23 cellular contexts compared by ENCODE assay signal in the genomic region with DNA sequence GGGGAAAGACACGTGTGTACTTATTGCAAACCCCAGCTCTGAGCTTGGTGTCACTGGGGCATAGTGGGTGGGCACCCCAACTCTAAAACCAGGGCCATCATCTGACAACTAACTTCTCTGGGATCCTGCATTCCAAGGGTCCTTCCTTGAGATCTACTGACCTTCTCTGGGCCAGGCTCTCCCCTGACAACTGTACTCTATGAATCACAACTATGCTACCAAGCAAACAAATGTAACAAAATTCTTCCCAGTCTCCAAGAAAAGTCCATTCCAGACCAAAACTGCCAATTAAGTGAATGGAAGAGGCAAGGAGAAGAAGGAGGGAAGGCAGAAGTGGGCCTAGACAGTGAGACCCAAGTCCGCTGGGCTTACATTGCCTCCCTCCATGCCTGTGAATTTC. TPM values are rescaled to one million over a fixed set of nuclear protein-coding genes. Genes with fewer than 3 reads are reported as not detected.
"Had no signal": no experiment of that assay in that cellular context is flagged by ENCODE, and none has a peak within 500 bp of the region (broad histone marks: within the 10 kb centered on the region; RNA-seq: fewer than 3 reads in every experiment).

No MANE protein-coding gene starts in this region.

- H3K36me3 ChIP-seq: brain microvascular endothelial cell, colonic mucosa, neutrophil, thoracic aorta had no signal

- H3K27ac ChIP-seq: brain microvascular endothelial cell, colonic mucosa, neutrophil, spleen, thoracic aorta had no signal

- H3K4me3 ChIP-seq: colonic mucosa, spleen, thoracic aorta had no signal

- H3K9me3 ChIP-seq: colonic mucosa, neutrophil, spleen, thoracic aorta had no signal

- H3K9me3 Mint-ChIP-seq: activated CD4-positive, alpha-beta T cell treated with anti-CD3 and anti-CD28 coated beads, Interleukin-2, amount 10 ng/mL, durations not matched to agents 7 days and 5 days; activated naive CD4-positive, alpha-beta T cell treated with anti-CD3 and anti-CD28 coated beads, Interleukin-2, amount 10 ng/mL, durations not matched to agents 7 days and 5 days; activated naive CD8-positive, alpha-beta T cell treated with anti-CD3 and anti-CD28 coated beads, Interleukin-2, amount 50 U/mL, for 24 hours; activated T-cell treated with anti-CD3 and anti-CD28 coated beads, Interleukin-2, amount 50 U/mL, for 4 hours; central memory CD8-positive, alpha-beta T cell; immature natural killer cell; naive thymus-derived CD8-positive, alpha-beta T cell; stimulated activated naive B cell treated with anti-CD40 and anti-IgM and Interleukin-4, amounts not matched to agents 10 μg/mL and 1 μg/mL and 100 μg/mL, for 72 hours had no signal

- ATAC-seq: activated CD8-positive, alpha-beta T cell treated with anti-CD3 and anti-CD28 coated beads, Interleukin-2, amount 10 ng/mL, durations not matched to agents 7 days and 5 days; activated naive CD8-positive, alpha-beta T cell treated with anti-CD3 and anti-CD28 coated beads, Interleukin-2, amount 50 U/mL, for 24 hours; activated T-cell treated with anti-CD3 and anti-CD28 coated beads, Interleukin-2, amount 50 U/mL, for 4 hours; naive thymus-derived CD8-positive, alpha-beta T cell; stimulated activated naive B cell treated with anti-CD40 and anti-IgM and Interleukin-4, amounts not matched to agents 10 μg/mL and 1 μg/mL and 100 μg/mL, for 72 hours had no signal

- H3K4me3 Mint-ChIP-seq: activated CD4-positive, alpha-beta T cell treated with anti-CD3 and anti-CD28 coated beads, Interleukin-2, amount 10 ng/mL, durations not matched to agents 7 days and 5 days; activated CD8-positive, alpha-beta T cell treated with anti-CD3 and anti-CD28 coated beads, Interleukin-2, amount 10 ng/mL, durations not matched to agents 7 days and 5 days; activated naive CD4-positive, alpha-beta T cell treated with anti-CD3 and anti-CD28 coated beads, Interleukin-2, amount 10 ng/mL, durations not matched to agents 7 days and 5 days; activated naive CD8-positive, alpha-beta T cell treated with anti-CD3 and anti-CD28 coated beads, Interleukin-2, amount 50 U/mL, for 24 hours; activated T-cell treated with anti-CD3 and anti-CD28 coated beads, Interleukin-2, amount 50 U/mL, for 4 hours; central memory CD8-positive, alpha-beta T cell; immature natural killer cell; naive thymus-derived CD8-positive, alpha-beta T cell; stimulated activated naive B cell treated with anti-CD40 and anti-IgM and Interleukin-4, amounts not matched to agents 10 μg/mL and 1 μg/mL and 100 μg/mL, for 72 hours had no signal

- H3K4me1 ChIP-seq: colonic mucosa had no signal

- FAIRE-seq: endometrium, frontal cortex had no signal

- DNase-seq: activated CD4-positive, alpha-beta T cell treated with anti-CD3 and anti-CD28 coated beads, Interleukin-2, amount 10 ng/mL, durations not matched to agents 7 days and 5 days; activated CD4-positive, CD25-positive, alpha-beta regulatory T cell; activated CD8-positive, alpha-beta memory T cell treated with anti-CD3 and anti-CD28 coated beads, Interleukin-2, amount 50 U/mL, for 4 hours; activated CD8-positive, alpha-beta T cell treated with anti-CD3 and anti-CD28 coated beads, Interleukin-2, amount 10 ng/mL, durations not matched to agents 7 days and 5 days; activated effector memory CD4-positive, alpha-beta T cell treated with Interleukin-2 at 50 U/mL for 16 hours; activated naive CD4-positive, alpha-beta T cell treated with anti-CD3 and anti-CD28 coated beads, Interleukin-2, amount 10 ng/mL, durations not matched to agents 7 days and 5 days; activated naive CD8-positive, alpha-beta T cell treated with anti-CD3 and anti-CD28 coated beads, Interleukin-2, amount 50 U/mL, for 24 hours; activated T-cell treated with anti-CD3 and anti-CD28 coated beads, Interleukin-2, amount 50 U/mL, for 4 hours; anterior cingulate cortex; brain microvascular endothelial cell; colonic mucosa; immature natural killer cell; mesenchymal stem cell; naive thymus-derived CD8-positive, alpha-beta T cell; stimulated activated naive B cell treated with anti-CD40 and anti-IgM and Interleukin-4, amounts not matched to agents 10 μg/mL and 1 μg/mL and 100 μg/mL, for 72 hours; T-helper 1 cell; T-helper 9 cell had no signal

- H3K27me3 ChIP-seq: brain microvascular endothelial cell, colonic mucosa, spleen had no signal

- H3K4me1 Mint-ChIP-seq: activated CD4-positive, alpha-beta T cell treated with anti-CD3 and anti-CD28 coated beads, Interleukin-2, amount 10 ng/mL, durations not matched to agents 7 days and 5 days; activated naive CD8-positive, alpha-beta T cell treated with anti-CD3 and anti-CD28 coated beads, Interleukin-2, amount 50 U/mL, for 24 hours; central memory CD8-positive, alpha-beta T cell; stimulated activated naive B cell treated with anti-CD40 and anti-IgM and Interleukin-4, amounts not matched to agents 10 μg/mL and 1 μg/mL and 100 μg/mL, for 72 hours had no signal

- H3K27ac Mint-ChIP-seq: activated CD4-positive, alpha-beta T cell treated with anti-CD3 and anti-CD28 coated beads, Interleukin-2, amount 10 ng/mL, durations not matched to agents 7 days and 5 days; activated CD8-positive, alpha-beta T cell treated with anti-CD3 and anti-CD28 coated beads, Interleukin-2, amount 10 ng/mL, durations not matched to agents 7 days and 5 days; activated naive CD4-positive, alpha-beta T cell treated with anti-CD3 and anti-CD28 coated beads, Interleukin-2, amount 10 ng/mL, durations not matched to agents 7 days and 5 days; activated naive CD8-positive, alpha-beta T cell treated with anti-CD3 and anti-CD28 coated beads, Interleukin-2, amount 50 U/mL, for 24 hours; immature natural killer cell; stimulated activated naive B cell treated with anti-CD40 and anti-IgM and Interleukin-4, amounts not matched to agents 10 μg/mL and 1 μg/mL and 100 μg/mL, for 72 hours had no signal

- H3K36me3 Mint-ChIP-seq: activated naive CD4-positive, alpha-beta T cell treated with anti-CD3 and anti-CD28 coated beads, Interleukin-2, amount 10 ng/mL, durations not matched to agents 7 days and 5 days; immature natural killer cell; naive thymus-derived CD8-positive, alpha-beta T cell; stimulated activated naive B cell treated with anti-CD40 and anti-IgM and Interleukin-4, amounts not matched to agents 10 μg/mL and 1 μg/mL and 100 μg/mL, for 72 hours had no signal

RNA-seq across cellular contexts. Expression of a gene that starts 38.2 kb away (rescaled TPM):
- total RNA-seq: activated CD4-positive, alpha-beta T cell treated with anti-CD3 and anti-CD28 coated beads, Interleukin-2, amount 10 ng/mL, durations not matched to agents 7 days and 5 days; activated CD8-positive, alpha-beta T cell treated with anti-CD3 and anti-CD28 coated beads, Interleukin-2, amount 10 ng/mL, durations not matched to agents 7 days and 5 days had no signal
- polyA plus RNA-seq: naive thymus-derived CD8-positive, alpha-beta T cell had no signal
